Comparison of ENCODE assay signal across 8 cellular contexts in the genomic region with DNA sequence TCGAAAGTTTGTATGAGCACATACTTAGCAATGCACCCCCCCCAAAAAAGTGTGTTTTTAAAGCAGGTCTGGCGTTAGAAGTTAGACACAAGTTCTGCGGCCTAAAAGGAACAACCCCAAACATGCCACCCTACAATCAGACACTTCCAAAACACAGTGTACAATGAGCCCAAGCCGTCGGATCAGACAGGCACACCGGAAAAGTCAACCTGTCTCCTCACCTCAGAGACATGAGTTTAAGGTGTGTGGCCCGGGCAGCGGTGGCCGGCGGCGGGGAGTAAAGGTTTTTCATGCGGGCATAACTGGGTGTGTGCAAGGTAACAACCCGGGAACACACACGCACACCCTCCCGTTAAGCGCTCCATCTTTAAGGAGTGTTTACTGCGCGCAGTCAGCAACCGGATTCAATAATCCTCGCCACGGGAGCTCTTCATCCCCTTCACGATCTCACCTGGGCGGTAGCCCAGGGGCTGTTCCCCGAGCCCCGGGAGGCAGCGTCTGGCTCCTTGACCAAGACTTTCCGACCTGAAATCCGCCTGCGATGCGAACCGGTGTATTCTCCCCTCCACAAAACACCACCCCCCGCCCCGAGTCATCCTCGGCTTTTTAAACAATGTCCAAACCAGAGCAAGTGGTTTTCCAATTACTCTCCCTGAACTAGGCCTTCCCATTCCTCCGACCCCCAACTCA. TPM values are rescaled to one million over a fixed set of nuclear protein-coding genes. Genes with fewer than 3 reads are reported as not detected.
DNase-seq lines count a peak whose midpoint lies in the region; ATAC-seq, FAIRE-seq and TF ChIP-seq lines count a peak whose summit lies in the region.
"Not testable (repeated sequence)": the region's sequence is repeated elsewhere in the genome, so short reads cannot be mapped to it uniquely, and the experiment has no call there.

No MANE protein-coding gene starts in this region.

- DNase-seq in Jurkat, Clone E6-1 (ENCODE audit: low read depth, low spot score); SK-N-SH; endothelial cell of umbilical vein (ENCODE audit: low read depth, low spot score): not testable (repeated sequence)
- peak; percentile 22 for DNase-seq in medulla oblongata (ENCODE audit: extremely low spot score)
- DNase-seq in stimulated activated CD4-positive, alpha-beta T cell treated with anti-CD3 and anti-CD28 coated beads, Interleukin-12 subunit alpha, Interleukin-12 subunit beta, amount 100 ng/mL, for 4 hours = peak; percentile 39
- peak in 1 of 2 donors; percentile 33 for DNase-seq in uterus

- H3K27me3 Mint-ChIP-seq in activated T-helper 17 cell treated with anti-CD3 and anti-CD28 coated beads, Interleukin-2, amount 50 U/mL, for 72 hours = not testable (repeated sequence)

- intact Hi-C loops in endothelial cell of umbilical vein (cut with micrococcal nuclease); uterus (cut with DNase I; ENCODE audit: low total_unique reads): not testable (repeated sequence)

- H3K4me1 Mint-ChIP-seq in activated T-helper 17 cell treated with anti-CD3 and anti-CD28 coated beads, Interleukin-2, amount 50 U/mL, for 72 hours = peaks cover 25% of the 10 kb centered on the region

- WGBS in SK-N-SH (ENCODE audit: low lambda C conversion rate) = under 1% methylated on average over 33 of the region's 35 CpGs

- H3K9me3 Mint-ChIP-seq in activated T-helper 17 cell treated with anti-CD3 and anti-CD28 coated beads, Interleukin-2, amount 50 U/mL, for 72 hours = not testable (repeated sequence)

- peak overlapping the region; percentile 89 for H3K9ac ChIP-seq in SK-N-SH
- peak overlapping the region; percentile 97 for H3K9ac ChIP-seq in endothelial cell of umbilical vein (replicated peaks; ENCODE audit: extremely low read depth, insufficient read depth, low read length)

- not testable (repeated sequence) for H3K36me3 Mint-ChIP-seq in activated T-helper 17 cell treated with anti-CD3 and anti-CD28 coated beads, Interleukin-2, amount 50 U/mL, for 72 hours (ENCODE audit: low read depth)

- H3K4me2 ChIP-seq in SK-N-SH (peak overlapping the region; percentile 73), endothelial cell of umbilical vein (ENCODE audit: insufficient read depth, low read length) (peak overlapping the region; percentile 95)

- H3K4me3 Mint-ChIP-seq in activated T-helper 17 cell treated with anti-CD3 and anti-CD28 coated beads, Interleukin-2, amount 50 U/mL, for 72 hours = peak overlapping the region; percentile 94

- FAIRE-seq in endothelial cell of umbilical vein (lab: Jason Lieb, UNC) = not testable (repeated sequence)

- H3K4me1 ChIP-seq in SK-N-SH (ENCODE audit: control insufficient read depth in 1 of 2, insufficient read depth in 2 of 2, low read depth in 1 of 2, low read length in 1 of 2) (peaks cover 6 to 20% of the 10 kb centered on the region in 2 experiments), endothelial cell of umbilical vein (ENCODE audit: control insufficient read depth, extremely low read depth, insufficient read depth, low read length) (peaks cover 37% of the 10 kb centered on the region)
- H3K4me1 ChIP-seq in uterus = not testable (repeated sequence)

- H3K27me3 ChIP-seq in SK-N-SH (ENCODE audit: insufficient read depth); endothelial cell of umbilical vein (ENCODE audit: control insufficient read depth in 2 of 2, insufficient read depth in 2 of 2, low read length in 2 of 2); uterus: not testable (repeated sequence)

- H4K20me1 ChIP-seq in SK-N-SH (ENCODE audit: insufficient read depth) = peaks cover 50% of the 10 kb centered on the region
- not testable (repeated sequence) for H4K20me1 ChIP-seq in endothelial cell of umbilical vein (replicated peaks; ENCODE audit: control insufficient read depth, extremely low read depth, insufficient read depth, low read length)

- H3K27ac ChIP-seq in SK-N-SH (ENCODE audit: low read depth in 2 of 2, low read length in 1 of 2) = peak overlapping the region; percentile 84 to 92
- peak overlapping the region; percentile 86 for H3K27ac ChIP-seq in endothelial cell of umbilical vein (ENCODE audit: insufficient read depth, low read depth, low read length)
- peak overlapping the region; percentile 84 to 91 for H3K27ac ChIP-seq in uterus

- H3K27ac Mint-ChIP-seq in activated T-helper 17 cell treated with anti-CD3 and anti-CD28 coated beads, Interleukin-2, amount 50 U/mL, for 72 hours = peak overlapping the region; percentile 94

- BruUV-seq in endothelial cell of umbilical vein (replicated peaks; lab: Mats Ljungman, UMichigan) = not testable (repeated sequence)

- not testable (repeated sequence) for TF ChIP-seq EP300 in SK-N-SH (IDR thresholded peaks at IDR 0.05; ENCODE audit: borderline replicate concordance in 1 of 2, low read depth in 1 of 2, low read length in 1 of 2)

- dilution Hi-C loops in endothelial cell of umbilical vein (cut with MboI; ENCODE audit: extremely low pct_ligation_motif_present, low sequenced_read_pairs) = not testable (repeated sequence)

- peaks cover 83% of the 10 kb centered on the region for H3K79me2 ChIP-seq in SK-N-SH (ENCODE audit: insufficient read depth)
- peaks cover 68% of the 10 kb centered on the region for H3K79me2 ChIP-seq in endothelial cell of umbilical vein (ENCODE audit: control insufficient read depth, insufficient read depth, low read length)

- peak; percentile 8 for ATAC-seq in GM18868 (IDR thresholded peaks at IDR 0.05; ENCODE audit: unreplicated experiment)
- peak; percentile 23 for ATAC-seq in activated T-helper 17 cell treated with anti-CD3 and anti-CD28 coated beads, Interleukin-2, amount 50 U/mL, for 72 hours (replicated peaks)

- H3K4me3 ChIP-seq in Jurkat, Clone E6-1 (ENCODE audit: low read length) = peak overlapping the region; percentile 72
- H3K4me3 ChIP-seq in SK-N-SH (ENCODE audit: low read depth in 2 of 2, low read length in 1 of 2) (peak overlapping the region; percentile 69 to 96), endothelial cell of umbilical vein (replicated peaks in 1 of 3; ENCODE audit: insufficient read depth in 1 of 3, low read depth in 1 of 3, low read length in 3 of 3) (peak overlapping the region; percentile 92 to 97 (median 95)), uterus (peak overlapping the region; percentile 66 to 89)

- not testable (repeated sequence) for TF ChIP-seq RAD21 in SK-N-SH (IDR thresholded peaks at IDR 0.05; ENCODE audit: low read length)

- TF ChIP-seq POLR2A in endothelial cell of umbilical vein (IDR thresholded peaks at IDR 0.05; ENCODE audit: low read depth, low read length) = peak; percentile 64
- not testable (repeated sequence) for TF ChIP-seq POLR2A in uterus (IDR thresholded peaks at IDR 0.05)

- not testable (repeated sequence) for TF ChIP-seq CTCF in SK-N-SH (IDR thresholded peaks at IDR 0.05); endothelial cell of umbilical vein (IDR thresholded peaks at IDR 0.05; ENCODE audit: extremely low read depth in 1 of 2, insufficient read depth in 1 of 2, low read depth in 1 of 2, low read length in 2 of 2); uterus (IDR thresholded peaks at IDR 0.05)

- CTCF ChIA-PET in SK-N-SH (lab: Yijun Ruan, JAX) = interaction anchor here (0.6 to 1.5 kb wide), 5 partner anchors 12 to 241 kb away, joined by 3 to 8 read pairs (median 3); no protein-coding TSS in a partner anchor
- CTCF ChIA-PET in endothelial cell of umbilical vein (lab: Charles Lee) = interaction anchor here (0.8 to 1.4 kb wide), 6 partner anchors 12 to 78 kb away, joined by 3 to 8 read pairs (median 4); no protein-coding TSS in a partner anchor

- POLR2A ChIA-PET in SK-N-SH (lab: Yijun Ruan, JAX) (interaction anchor here (0.6 to 1.7 kb wide), 6 partner anchors 10 to 156 kb away, joined by 3 to 15 read pairs (median 6); partner anchors contain the start of genes CEP95 and DDX5), endothelial cell of umbilical vein (lab: Charles Lee) (interaction anchor here (1.9 kb wide), 1 partner anchor 47 kb away, joined by 10 read pairs; no protein-coding TSS in a partner anchor)

- H3F3A ChIP-seq in SK-N-SH (replicated peaks; ENCODE audit: insufficient read depth) = peaks cover 69% of the 10 kb centered on the region

- H3K9me1 ChIP-seq in endothelial cell of umbilical vein (replicated peaks; ENCODE audit: control insufficient read depth, extremely low read depth, insufficient read depth, low read length) = not testable (repeated sequence)

- not testable (repeated sequence) for H3K9me3 ChIP-seq in SK-N-SH; endothelial cell of umbilical vein (replicated peaks; ENCODE audit: control insufficient read depth, insufficient read depth, low read length); uterus

- not testable (repeated sequence) for H3K9me2 ChIP-seq in SK-N-SH

- peaks cover 0 to 24% of the 10 kb centered on the region in 2 experiments for H3K36me3 ChIP-seq in SK-N-SH (replicated peaks in 1 of 2; ENCODE audit: control insufficient read depth in 1 of 2, insufficient read depth in 2 of 2, low read length in 1 of 2)
- not testable (repeated sequence) for H3K36me3 ChIP-seq in endothelial cell of umbilical vein (ENCODE audit: control insufficient read depth in 2 of 2, extremely low read depth in 1 of 2, insufficient read depth in 2 of 2, low read length in 2 of 2); uterus

- not testable (repeated sequence) for H2AFZ ChIP-seq in SK-N-SH (ENCODE audit: low read depth); endothelial cell of umbilical vein (ENCODE audit: low read depth, low read length)

RNA-seq across cellular contexts. Expression of gene SMURF2, which starts 0.9 kb away (rescaled TPM):
- polyA plus RNA-seq in Jurkat, Clone E6-1 (2012; ENCODE audit: insufficient read depth, insufficient read length) = 8.7 TPM
- polyA plus RNA-seq in SK-N-SH (2012; rRNA removed) = 36.6 and 52.4 TPM in 2 replicates
- 48.8 and 53.0 TPM in 2 replicates for polyA plus RNA-seq in SK-N-SH (2012; cell fraction: cytosol; rRNA removed)
- polyA plus RNA-seq in SK-N-SH (2012; cell fraction: nucleus; rRNA removed) = 45.2 and 104 TPM in 2 replicates
- total RNA-seq in activated T-helper 17 cell treated with anti-CD3 and anti-CD28 coated beads, Interleukin-2, amount 50 U/mL, for 72 hours = 10 to 100 TPM; 13.4 to 14.2 TPM
- 105 and 108 TPM in 2 replicates for total RNA-seq in endothelial cell of umbilical vein
- polyA plus RNA-seq in endothelial cell of umbilical vein = 23.8 and 32.9 TPM in 2 replicates
- 39.6 and 40.3 TPM in 2 replicates for polyA plus RNA-seq in endothelial cell of umbilical vein (2011; cell fraction: cytosol; rRNA removed)
- 103 and 124 TPM in 2 replicates for polyA plus RNA-seq in endothelial cell of umbilical vein (2011; cell fraction: nucleus; rRNA removed)
- 124 and 143 TPM in 2 replicates for polyA plus RNA-seq in endothelial cell of umbilical vein (2012)
- polyA minus RNA-seq in endothelial cell of umbilical vein = 143 and 160 TPM in 2 replicates
- polyA minus RNA-seq in endothelial cell of umbilical vein (2011; cell fraction: cytosol; rRNA and poly(A)+ RNA removed) = 9.0 TPM
- 144 and 211 TPM in 2 replicates for polyA minus RNA-seq in endothelial cell of umbilical vein (2011; cell fraction: nucleus; rRNA and poly(A)+ RNA removed)
- 10 to 100 TPM; 18.4 to 92.0 (median 37.3) TPM for total RNA-seq in uterus
